Comparison of ENCODE assay signal across 15 cellular contexts in the genomic region with DNA sequence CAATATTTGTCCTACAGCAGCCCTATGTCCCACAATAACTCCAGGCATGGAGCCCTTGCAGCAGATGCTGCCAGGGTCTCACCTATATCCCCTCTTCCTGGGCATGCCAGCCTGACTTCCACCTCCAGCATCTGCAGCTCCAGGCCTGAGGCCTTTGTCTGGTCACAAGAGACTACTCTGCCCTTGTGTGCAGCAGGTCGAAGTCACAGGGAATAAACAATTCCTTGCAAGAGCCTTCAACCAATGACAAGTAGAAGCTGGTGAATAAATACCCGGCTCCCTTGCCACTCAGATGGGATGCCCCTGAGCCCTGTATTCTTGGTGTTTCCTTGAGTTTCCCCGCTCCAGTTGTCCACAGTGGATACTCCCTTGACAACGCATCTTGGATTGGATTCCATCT. TPM values are rescaled to one million over a fixed set of nuclear protein-coding genes. Genes with fewer than 3 reads are reported as not detected.
A peak's percentile ranks its signal among the peaks of the same experiment; 100 is the strongest.
DNase-seq lines count a peak whose midpoint lies in the region; TF ChIP-seq lines count a peak whose summit lies in the region.
"Had no signal": no experiment of that assay in that cellular context is flagged by ENCODE, and none has a peak within 500 bp of the region (broad histone marks: within the 10 kb centered on the region; RNA-seq: fewer than 3 reads in every experiment).

No MANE protein-coding gene starts in this region.

- H3K4me1 Mint-ChIP-seq in CD14-positive monocyte = peaks cover 5% of the 10 kb centered on the region
- no peaks in the 10 kb centered on the region for H3K4me1 Mint-ChIP-seq in osteocyte (ENCODE audit: unreplicated experiment)
- H3K4me1 Mint-ChIP-seq: CD4-positive, alpha-beta memory T cell had no signal

- intact Hi-C loops in CD14-positive monocyte (cut with micrococcal nuclease) = no loop called here

- H3K9me3 Mint-ChIP-seq in CD14-positive monocyte = peaks cover 0 to 2% (median 0%) of the 10 kb centered on the region in 7 donors
- H3K9me3 Mint-ChIP-seq in osteocyte (ENCODE audit: unreplicated experiment) = no peaks in the 10 kb centered on the region
- H3K9me3 Mint-ChIP-seq: CD4-positive, alpha-beta memory T cell; HFFc6 had no signal

- H3K36me3 Mint-ChIP-seq in CD14-positive monocyte (peaks cover 41 to 56% of the 10 kb centered on the region in 2 donors), osteocyte (ENCODE audit: unreplicated experiment) (no peaks in the 10 kb centered on the region)
- H3K36me3 Mint-ChIP-seq: CD4-positive, alpha-beta memory T cell had no signal

- H3K27ac Mint-ChIP-seq in CD14-positive monocyte = peak overlapping the region in 1 of 7 donors; percentile 9
- H3K27ac Mint-ChIP-seq in osteocyte (ENCODE audit: unreplicated experiment) = no peak overlapping the region
- H3K27ac Mint-ChIP-seq: CD4-positive, alpha-beta memory T cell; HFFc6 had no signal

- H3K4me3 Mint-ChIP-seq in CD14-positive monocyte (no peak overlapping the region), osteocyte (ENCODE audit: unreplicated experiment) (no peak overlapping the region)
- H3K4me3 Mint-ChIP-seq: CD4-positive, alpha-beta memory T cell; HFFc6 had no signal

- H3K27me3 Mint-ChIP-seq in CD14-positive monocyte (ENCODE audit: low read depth in 3 of 3) (peaks cover 1 to 12% (median 5%) of the 10 kb centered on the region in 3 donors), osteocyte (ENCODE audit: unreplicated experiment) (no peaks in the 10 kb centered on the region)

- DNase-seq in CD14-positive monocyte (ENCODE audit: low spot score) (peak; percentile 10), fibroblast of gingiva (ENCODE audit: low read depth) (peak; percentile 2), osteocyte (ENCODE audit: extremely low spot score, unreplicated experiment) (peak; percentile 53), ureter (ENCODE audit: low spot score) (peak; percentile 26), Kasumi-1 (lab: John Stamatoyannopoulos, UW) (no peak), KG1 (lab: John Stamatoyannopoulos, UW) (no peak), NCI-H1048 (lab: John Stamatoyannopoulos, UW) (no peak)
- DNase-seq: AML-193; CD4-positive, alpha-beta memory T cell; DMS153; DMS79 treated with DMSO at 0.1 percent for 48 hours; GOT3; HFFc6 had no signal

- TF ChIP-seq CTCF in CD14-positive monocyte (IDR thresholded peaks at IDR 0.05) (no peak), osteocyte (IDR thresholded peaks at IDR 0.05) (no peak)

RNA-seq across cellular contexts. Expression of gene CES1, which starts 23.0 kb away (rescaled TPM):
- polyA plus RNA-seq in CD14-positive monocyte = 100 to 1,000 TPM in 1 of 2 donors, 10 to 100 TPM in 1; 38.4 to 190 TPM
- not detected in 2 replicates for total RNA-seq in osteocyte
- 56.8 TPM for total RNA-seq in ureter
- total RNA-seq: G401, H7, HFFc6 had no signal

Comparison
In these comparisons a context has a peak if more than half of its experiments do, and no peak if none do; other contexts are left out.
1. DNase-seq: peak in CD14-positive monocyte (single experiment), fibroblast of gingiva (single experiment), osteocyte (single experiment) and ureter (single experiment); none in Kasumi-1 (0 of 2), KG1 (single experiment) and NCI-H1048 (single experiment).
2. RNA of gene CES1, which starts 23.0 kb away (total RNA-seq): 56.8 TPM in ureter (single experiment); not detected in osteocyte; every median in the first group is over 10 times any median in the second.